In genomic region chr17:13594762-13595697, GRCh38 we compare ENCODE assay signal across 1 cellular context.
A peak's percentile ranks its signal among the peaks of the same experiment; 100 is the strongest.
TF ChIP-seq lines count a peak whose summit lies in the region.

No MANE protein-coding gene starts in this region.

TF ChIP-seq in SK-N-SH, 30 proteins besides CTCF, POLR2A, EP300 and RAD21 (continued from another document):
- TF ChIP-seq REST (IDR thresholded peaks at IDR 0.05; ENCODE audit: low read depth, low read length) (peak; percentile 28; the same call in 1 of the 2 replicates), SMC3 (IDR thresholded peaks at IDR 0.05; ENCODE audit: low read depth, low read length) (peak; percentile 63), RCOR1 (IDR thresholded peaks at IDR 0.05; ENCODE audit: low read length) (0 out of 2 replicates have a peak, but pooled peaks have one; percentile 26)
